In the genomic region with DNA sequence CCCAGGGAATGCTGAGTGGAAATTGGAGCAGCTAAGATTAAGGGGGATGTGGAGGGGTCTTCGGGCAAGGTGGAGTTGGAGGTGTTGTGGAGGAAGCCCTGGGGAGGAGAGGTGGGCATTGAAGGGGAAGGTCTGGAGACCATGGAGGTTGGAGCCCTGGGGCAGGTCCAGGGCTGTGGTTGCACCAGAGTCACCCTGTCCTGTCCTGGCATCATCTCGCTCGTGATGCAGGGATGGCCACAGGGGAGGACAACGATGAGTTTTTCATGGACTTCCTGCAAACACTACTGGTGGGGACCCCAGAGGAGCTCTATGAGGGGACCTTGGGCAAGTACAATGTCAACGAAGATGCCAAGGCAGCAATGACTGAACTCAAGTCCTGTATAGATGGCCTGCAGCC, we compare ENCODE assay signal across 12 cellular contexts. TPM values are rescaled to one million over a fixed set of nuclear protein-coding genes. Genes with fewer than 3 reads are reported as not detected.
DNase-seq lines count a peak whose midpoint lies in the region; TF ChIP-seq lines count a peak whose summit lies in the region.
"Not testable (repeated sequence)": the region's sequence is repeated elsewhere in the genome, so short reads cannot be mapped to it uniquely, and the experiment has no call there.
"Had no signal": no experiment of that assay in that cellular context is flagged by ENCODE, and none has a peak within 500 bp of the region (broad histone marks: within the 10 kb centered on the region; RNA-seq: fewer than 3 reads in every experiment).

No MANE protein-coding gene starts in this region.

- H3K9me3 ChIP-seq in adrenal gland (replicated peaks in 1 of 3); ovary; tibial artery: not testable (repeated sequence)

- not testable (repeated sequence) for H3K27ac ChIP-seq in adrenal gland, ovary, tibial artery

- not testable (repeated sequence) for H3K27me3 Mint-ChIP-seq in activated CD4-positive, alpha-beta T cell treated with anti-CD3 and anti-CD28 coated beads, Interleukin-2, amount 10 ng/mL, durations not matched to agents 24 days and 14 days; glutamatergic neuron (ENCODE audit: unreplicated experiment)

- intact Hi-C loops in activated CD4-positive, alpha-beta T cell treated with anti-CD3 and anti-CD28 coated beads, Interleukin-2, amount 10 ng/mL, durations not matched to agents 24 days and 14 days (cut with micrococcal nuclease); adrenal gland (cut with DNase I); lower leg skin (cut with DNase I; ENCODE audit: low total_unique reads); ovary (cut with DNase I); tibial artery (cut with DNase I; ENCODE audit: low total_unique reads): not testable (repeated sequence)

- H3K4me3 ChIP-seq in adrenal gland; lower leg skin (ENCODE audit: low read depth, poor library complexity, severe bottlenecking); ovary; tibial artery: not testable (repeated sequence)

- not testable (repeated sequence) for H3K9me3 Mint-ChIP-seq in activated CD4-positive, alpha-beta T cell treated with anti-CD3 and anti-CD28 coated beads, Interleukin-2, amount 10 ng/mL, durations not matched to agents 24 days and 14 days; glutamatergic neuron (ENCODE audit: unreplicated experiment)

- not testable (repeated sequence) for H3K27ac Mint-ChIP-seq in activated CD4-positive, alpha-beta T cell treated with anti-CD3 and anti-CD28 coated beads, Interleukin-2, amount 10 ng/mL, durations not matched to agents 24 days and 14 days; glutamatergic neuron (ENCODE audit: unreplicated experiment)

- TF ChIP-seq POLR2A in adrenal gland (IDR thresholded peaks at IDR 0.05); lower leg skin (IDR thresholded peaks at IDR 0.05); ovary (IDR thresholded peaks at IDR 0.05): not testable (repeated sequence)

- WGBS in adrenal gland, 4 donors, result 67 to 76% (median 71%) methylated on average over 4 to 5 of the region's 5 CpGs
- 67 to 71% methylated on average over 4 to 5 of the region's 5 CpGs for WGBS in lower leg skin, 2 donors
- 68 to 81% (median 74%) methylated on average over 5 of the region's 5 CpGs for WGBS in ovary, 3 donors

- not testable (repeated sequence) for H3K36me3 ChIP-seq in adrenal gland (replicated peaks in 1 of 2); ovary; tibial artery

- not testable (repeated sequence) for H3K4me1 Mint-ChIP-seq in activated CD4-positive, alpha-beta T cell treated with anti-CD3 and anti-CD28 coated beads, Interleukin-2, amount 10 ng/mL, durations not matched to agents 24 days and 14 days; glutamatergic neuron (ENCODE audit: low read depth, unreplicated experiment)

- TF ChIP-seq EP300 in ovary (IDR thresholded peaks at IDR 0.05), result not testable (repeated sequence)

- H3K4me1 ChIP-seq in adrenal gland (replicated peaks in 1 of 2); ovary (ENCODE audit: insufficient read depth); tibial artery: not testable (repeated sequence)

- DNase-seq in activated CD4-positive, alpha-beta T cell treated with anti-CD3 and anti-CD28 coated beads, Interleukin-2, amount 10 ng/mL, durations not matched to agents 24 days and 14 days, result peak; percentile 55
- peak; percentile 47 for DNase-seq in activated CD8-positive, alpha-beta memory T cell treated with anti-CD3 and anti-CD28 coated beads, Interleukin-2, amount 50 U/mL, for 48 hours
- peak in 4 of 7 donors; percentile 8 to 48 (median 18) for DNase-seq in adrenal gland
- peak; percentile 10 for DNase-seq in glutamatergic neuron
- DNase-seq in lower leg skin (ENCODE audit: low spot score in 2 of 2), result peak; percentile 13 to 74
- DNase-seq in ovary, result peak in 4 of 5 donors; percentile 12 to 35 (median 20)
- DNase-seq in tibial artery, result peak; percentile 10 to 63

- H3K36me3 Mint-ChIP-seq in activated CD4-positive, alpha-beta T cell treated with anti-CD3 and anti-CD28 coated beads, Interleukin-2, amount 10 ng/mL, durations not matched to agents 24 days and 14 days (ENCODE audit: low read depth); glutamatergic neuron (ENCODE audit: unreplicated experiment): not testable (repeated sequence)

- not testable (repeated sequence) for H3K4me3 Mint-ChIP-seq in activated CD4-positive, alpha-beta T cell treated with anti-CD3 and anti-CD28 coated beads, Interleukin-2, amount 10 ng/mL, durations not matched to agents 24 days and 14 days; glutamatergic neuron (ENCODE audit: unreplicated experiment)

- not testable (repeated sequence) for H3K27me3 ChIP-seq in adrenal gland, ovary, tibial artery

- TF ChIP-seq CTCF in adrenal gland (IDR thresholded peaks at IDR 0.05); glutamatergic neuron (IDR thresholded peaks at IDR 0.05; ENCODE audit: partially characterized antibody, unreplicated experiment); lower leg skin (IDR thresholded peaks at IDR 0.05); ovary (IDR thresholded peaks at IDR 0.05); tibial artery (IDR thresholded peaks at IDR 0.05): not testable (repeated sequence)

RNA-seq across cellular contexts. Expression of a gene that starts 0.6 kb away (rescaled TPM):
- not detected in 2 replicates for total RNA-seq in activated CD4-positive, alpha-beta T cell treated with anti-CD3 and anti-CD28 coated beads, Interleukin-2, amount 10 ng/mL, durations not matched to agents 24 days and 14 days
- not detected for total RNA-seq in adrenal gland
- polyA plus RNA-seq in adrenal gland, result not detected
- not detected for total RNA-seq in glutamatergic neuron (ENCODE audit: unreplicated experiment)
- total RNA-seq in lower leg skin, result not detected
- not detected for total RNA-seq in ovary
- not detected for polyA plus RNA-seq in ovary
- total RNA-seq: CD4-positive, CD25-positive, alpha-beta regulatory T cell; HepG2; K562; LHCN-M2 had no signal
- polyA plus RNA-seq: BJ; CD4-positive, CD25-positive, alpha-beta regulatory T cell; HepG2; K562 had no signal

RNA-seq across cellular contexts. Expression of a gene that starts 13.7 kb away (rescaled TPM):
- total RNA-seq in activated CD4-positive, alpha-beta T cell treated with anti-CD3 and anti-CD28 coated beads, Interleukin-2, amount 10 ng/mL, durations not matched to agents 24 days and 14 days, result 43.6 and 46.9 TPM in 2 replicates
- total RNA-seq in adrenal gland, result 10 to 100 TPM; 28.6 to 89.7 (median 55.1) TPM
- polyA plus RNA-seq in adrenal gland, result 10 to 100 TPM; 23.6 to 76.3 (median 26.9) TPM
- total RNA-seq in glutamatergic neuron (ENCODE audit: unreplicated experiment), result 45.5 TPM
- total RNA-seq in lower leg skin, result 10 to 100 TPM; 25.5 to 33.3 (median 31.6) TPM
- 10 to 100 TPM; 24.6 to 76.6 (median 65.5) TPM for total RNA-seq in ovary
- 10 to 100 TPM; 38.9 to 51.6 TPM for polyA plus RNA-seq in ovary

RNA-seq across cellular contexts. Expression of a gene that starts 14.0 kb away (rescaled TPM):
- 118 and 128 TPM in 2 replicates for total RNA-seq in activated CD4-positive, alpha-beta T cell treated with anti-CD3 and anti-CD28 coated beads, Interleukin-2, amount 10 ng/mL, durations not matched to agents 24 days and 14 days
- 100 to 1,000 TPM in 1 of 8 donors, 10 to 100 TPM in 7; 68.1 to 105 (median 83.1) TPM for total RNA-seq in adrenal gland
- polyA plus RNA-seq in adrenal gland, result 10 to 100 TPM; 60.9 to 83.6 (median 64.5) TPM
- 95.5 TPM for total RNA-seq in glutamatergic neuron (ENCODE audit: unreplicated experiment)
- 10 to 100 TPM; 58.0 to 91.2 (median 66.9) TPM for total RNA-seq in lower leg skin
- total RNA-seq in ovary, result 100 to 1,000 TPM in 1 of 7 donors, 10 to 100 TPM in 6; 53.4 to 119 (median 87.4) TPM
- 10 to 100 TPM; 33.6 to 56.4 TPM for polyA plus RNA-seq in ovary

RNA-seq across cellular contexts. Expression of a gene that starts 42.7 kb away (rescaled TPM):
- total RNA-seq in activated CD4-positive, alpha-beta T cell treated with anti-CD3 and anti-CD28 coated beads, Interleukin-2, amount 10 ng/mL, durations not matched to agents 24 days and 14 days, result 16.5 and 17.6 TPM in 2 replicates
- total RNA-seq in adrenal gland, result 10 to 100 TPM; 13.8 to 28.2 (median 23.7) TPM
- 10 to 100 TPM; 18.2 to 30.6 (median 29.4) TPM for polyA plus RNA-seq in adrenal gland
- 23.6 TPM for total RNA-seq in glutamatergic neuron (ENCODE audit: unreplicated experiment)
- 10 to 100 TPM; 12.6 to 18.4 (median 14.2) TPM for total RNA-seq in lower leg skin
- 10 to 100 TPM; 11.1 to 24.4 (median 22.7) TPM for total RNA-seq in ovary
- polyA plus RNA-seq in ovary, result 10 to 100 TPM; 17.4 to 21.5 TPM

RNA-seq across cellular contexts. Expression of a gene that starts 43.3 kb away (rescaled TPM):
- total RNA-seq in activated CD4-positive, alpha-beta T cell treated with anti-CD3 and anti-CD28 coated beads, Interleukin-2, amount 10 ng/mL, durations not matched to agents 24 days and 14 days, result 272 and 275 TPM in 2 replicates
- total RNA-seq in adrenal gland (100 to 1,000 TPM in 1 of 8 donors, 10 to 100 TPM in 7; 62.2 to 126 (median 86.4) TPM), glutamatergic neuron (ENCODE audit: unreplicated experiment) (136 TPM), lower leg skin (100 to 1,000 TPM in 1 of 4 donors, 10 to 100 TPM in 3; 65.1 to 115 (median 90.8) TPM), ovary (10 to 100 TPM; 66.2 to 80.1 (median 75.8) TPM)
- polyA plus RNA-seq in adrenal gland (100 to 1,000 TPM; 113 to 174 (median 146) TPM), ovary (10 to 100 TPM; 74.9 to 88.9 TPM)
